8 cellular contexts compared by ENCODE assay signal in genomic region chr7:121872831-121873764, GRCh38. TPM values are rescaled to one million over a fixed set of nuclear protein-coding genes. Genes with fewer than 3 reads are reported as not detected.
DNase-seq lines count a peak whose midpoint lies in the region; ATAC-seq and TF ChIP-seq lines count a peak whose summit lies in the region.

TSS of gene PTPRZ1 (plus strand) at chr7:121873161. CDS start at chr7:121873500, 339 bp downstream.

- peak; percentile 7 for DNase-seq in activated CD4-positive, alpha-beta T cell treated with anti-CD3 and anti-CD28 coated beads for 36 hours
- no peak for DNase-seq in activated CD4-positive, alpha-beta T cell treated with anti-CD3 and anti-CD28 coated beads for 4 hours
- peak; percentile 92 for DNase-seq in NCI-H69 (lab: John Stamatoyannopoulos, UW)
- no peak for DNase-seq in lung (ENCODE audit: low spot score)
- DNase-seq in DMS79 treated with DMSO at 0.1 percent for 48 hours (lab: John Stamatoyannopoulos, UW) = no peak
- DNase-seq in T-cell = no peak

- no peak for ATAC-seq in activated CD4-positive, alpha-beta T cell treated with anti-CD3 and anti-CD28 coated beads for 36 hours
- peak; percentile 74 for ATAC-seq in lung (ENCODE audit: insufficient read depth, low FRiP score)
- no peak for ATAC-seq in T-cell (replicated peaks in 1 of 4)

- peaks cover 4% of the 10 kb centered on the region for H3K4me1 Mint-ChIP-seq in activated CD4-positive, alpha-beta T cell treated with anti-CD3 and anti-CD28 coated beads for 36 hours
- peaks cover 5 to 8% (median 6%) of the 10 kb centered on the region in 3 donors for H3K4me1 Mint-ChIP-seq in T-cell

- H3K36me3 Mint-ChIP-seq in activated CD4-positive, alpha-beta T cell treated with anti-CD3 and anti-CD28 coated beads for 36 hours (ENCODE audit: low read depth) = no peaks in the 10 kb centered on the region
- H3K36me3 Mint-ChIP-seq in T-cell = peaks cover 3% of the 10 kb centered on the region

- CTCF ChIA-PET in activated CD4-positive, alpha-beta T cell treated with anti-CD3 and anti-CD28 coated beads for 36 hours (lab: Charles Lee) = no interaction called here
- CTCF ChIA-PET in T-cell (lab: Charles Lee) = no interaction called here

- H3K27ac ChIP-seq in lung (ENCODE audit: low read depth in 1 of 2, low read length in 1 of 2) = no peak within 1 kb of the TSS
- H3K27ac ChIP-seq in thymus (ENCODE audit: low read depth) = no peak within 1 kb of the TSS

- no peak for TF ChIP-seq CTCF in lung (IDR thresholded peaks at IDR 0.05; ENCODE audit: control extremely low read depth, extremely low read depth)

- H3K27ac Mint-ChIP-seq in activated CD4-positive, alpha-beta T cell treated with anti-CD3 and anti-CD28 coated beads for 36 hours = no peak within 1 kb of the TSS
- H3K27ac Mint-ChIP-seq in T-cell = no peak within 1 kb of the TSS

- no peaks in the 10 kb centered on the region for H3K9me3 ChIP-seq in endocrine pancreas (ENCODE audit: control insufficient read depth, low read length)
- H3K9me3 ChIP-seq in lung (ENCODE audit: control insufficient read depth in 2 of 2, insufficient read depth in 1 of 2, low read length in 1 of 2) = no peaks in the 10 kb centered on the region
- no peaks in the 10 kb centered on the region for H3K9me3 ChIP-seq in thymus (ENCODE audit: control insufficient read depth)

- no peaks in the 10 kb centered on the region for H3K36me3 ChIP-seq in endocrine pancreas (ENCODE audit: control insufficient read depth, insufficient read depth, low read length)
- no peaks in the 10 kb centered on the region for H3K36me3 ChIP-seq in lung (ENCODE audit: control insufficient read depth in 2 of 2, insufficient read depth in 2 of 2, low read length in 2 of 2)
- H3K36me3 ChIP-seq in thymus (ENCODE audit: control insufficient read depth, insufficient read depth) = no peaks in the 10 kb centered on the region

- POLR2A ChIA-PET in activated CD4-positive, alpha-beta T cell treated with anti-CD3 and anti-CD28 coated beads for 36 hours (lab: Charles Lee) = no interaction called here
- POLR2A ChIA-PET in T-cell (lab: Charles Lee) = no interaction called here

- H3K27me3 ChIP-seq in endocrine pancreas (ENCODE audit: control insufficient read depth, insufficient read depth, low read length) (peaks cover 2% of the 10 kb centered on the region), lung (ENCODE audit: control insufficient read depth, insufficient read depth) (no peaks in the 10 kb centered on the region), thymus (ENCODE audit: control insufficient read depth, insufficient read depth) (peaks cover 26% of the 10 kb centered on the region)

- no peaks in the 10 kb centered on the region for H3K9me3 Mint-ChIP-seq in activated CD4-positive, alpha-beta T cell treated with anti-CD3 and anti-CD28 coated beads for 36 hours (ENCODE audit: low read depth)
- peaks cover 0 to 3% (median 0%) of the 10 kb centered on the region in 3 donors for H3K9me3 Mint-ChIP-seq in T-cell

- peaks cover 3% of the 10 kb centered on the region for H3K4me1 ChIP-seq in endocrine pancreas (ENCODE audit: control insufficient read depth, insufficient read depth, low read length)
- no peaks in the 10 kb centered on the region for H3K4me1 ChIP-seq in lung (ENCODE audit: control insufficient read depth in 2 of 2, insufficient read depth in 2 of 2, low read length in 2 of 2)
- no peaks in the 10 kb centered on the region for H3K4me1 ChIP-seq in thymus (ENCODE audit: control insufficient read depth, insufficient read depth, low read length)

- H3K27me3 Mint-ChIP-seq in activated CD4-positive, alpha-beta T cell treated with anti-CD3 and anti-CD28 coated beads for 36 hours = peaks cover 37% of the 10 kb centered on the region
- peaks cover 40 to 44% of the 10 kb centered on the region in 2 donors for H3K27me3 Mint-ChIP-seq in T-cell

- intact Hi-C loops in activated CD4-positive, alpha-beta T cell treated with anti-CD3 and anti-CD28 coated beads for 36 hours (cut with DNase I, micrococcal nuclease) = no loop called here

- 0 to 3% methylated on average over 65 to 85 of the region's 85 CpGs for WGBS in lung, 2 donors
- WGBS in thymus = 2% methylated on average over 85 of the region's 85 CpGs

- peak within 1 kb of the TSS; percentile 86 for H3K4me3 ChIP-seq in endocrine pancreas (ENCODE audit: control insufficient read depth, insufficient read depth, low read length)
- peak within 1 kb of the TSS; percentile 35 for H3K4me3 ChIP-seq in lung
- peak within 1 kb of the TSS; percentile 26 for H3K4me3 ChIP-seq in thymus (ENCODE audit: low read length)

- H3K9ac ChIP-seq in endocrine pancreas (ENCODE audit: control insufficient read depth, insufficient read depth, low read length) = peak within 1 kb of the TSS; percentile 66

- H3K4me3 Mint-ChIP-seq in activated CD4-positive, alpha-beta T cell treated with anti-CD3 and anti-CD28 coated beads for 36 hours = no peak within 1 kb of the TSS
- H3K4me3 Mint-ChIP-seq in T-cell = peak within 1 kb of the TSS in 1 of 3 donors; percentile 47

RNA-seq across cellular contexts. Expression of gene PTPRZ1, which starts in this region (rescaled TPM):
- total RNA-seq in activated CD4-positive, alpha-beta T cell treated with anti-CD3 and anti-CD28 coated beads for 36 hours = not detected
- total RNA-seq in lung = 10 to 100 TPM in 1 of 2 donors, 1 to 10 TPM in 1; 4.0 to 11.6 TPM
- polyA plus RNA-seq in lung = 1 to 10 TPM; 1.1 to 1.7 TPM
- 1.0 TPM for polyA plus RNA-seq in thymus
- total RNA-seq in T-cell = under 1 TPM in 2 of 5 donors, not detected in 3; 0.19 to 0.23 TPM

Comparison
In these comparisons a context has a peak if more than half of its experiments do, and no peak if none do; other contexts are left out.
1. RNA of gene PTPRZ1 (total RNA-seq): 4.0 to 11.6 TPM in lung; 0.19 to 0.23 TPM in T-cell and not detected in activated CD4-positive, alpha-beta T cell treated with anti-CD3 and anti-CD28 coated beads for 36 hours; every median in the first group is over 4 times any median in the second.
2. Peak in DNase-seq in activated CD4-positive, alpha-beta T cell treated with anti-CD3 and anti-CD28 coated beads for 36 hours; RNA of the gene not detected or under 1 TPM.
3. H3K4me3 ChIP-seq: peak in every context shown above with its lines; median percentile 86 in endocrine pancreas; 35 in lung; 26 in thymus.